In the genomic region with DNA sequence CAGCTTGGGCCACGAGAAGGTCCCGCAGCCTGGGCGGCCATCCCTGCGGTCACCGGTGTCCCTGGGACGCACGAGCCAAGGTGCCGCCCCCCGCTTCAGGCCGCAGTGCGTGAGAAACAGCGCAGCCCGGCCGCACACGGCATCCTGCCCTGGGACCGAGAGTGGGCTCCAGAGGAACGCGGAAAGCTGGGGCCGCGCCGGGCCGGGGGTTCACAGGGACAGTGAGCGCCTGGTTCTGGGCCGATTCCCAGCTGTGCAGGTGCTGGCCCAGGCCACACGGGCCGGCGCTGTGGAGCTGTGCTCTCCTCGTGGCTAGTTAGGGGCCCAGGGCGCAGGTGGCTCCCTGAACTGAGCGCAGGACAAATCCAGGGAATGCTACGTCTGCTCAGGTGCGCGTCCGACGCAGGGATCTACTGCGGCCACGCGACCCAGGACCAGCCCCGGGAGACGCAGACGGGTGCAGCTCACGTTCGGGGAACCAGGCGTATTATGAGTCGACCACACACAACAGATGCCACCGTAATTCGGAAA, we compare ENCODE assay signal across 16 cellular contexts.
"Had no signal": no experiment of that assay in that cellular context is flagged by ENCODE, and none has a peak within 500 bp of the region (broad histone marks: within the 10 kb centered on the region; RNA-seq: fewer than 3 reads in every experiment).

No MANE protein-coding gene starts in this region.

- H3K4me3 ChIP-seq: body of pancreas, ovary, tibial nerve had no signal

- H3K36me3 ChIP-seq: ovary had no signal

- H3K9me3 ChIP-seq: body of pancreas, ovary, tibial nerve had no signal

- ATAC-seq: activated naive CD4-positive, alpha-beta T cell treated with anti-CD3 and anti-CD28 coated beads, Interleukin-2, amount 50 U/mL, for 72 hours; activated T-cell treated with anti-CD3 and anti-CD28 coated beads, Interleukin-2, amount 50 U/mL, for 72 hours; body of pancreas; foreskin keratinocyte; SK-N-SH treated with all-trans-retinoic acid at 6 μM for 48 hours had no signal

- H3K4me1 ChIP-seq: body of pancreas, foreskin keratinocyte had no signal

- H3K27me3 ChIP-seq: body of pancreas, foreskin keratinocyte, ovary, tibial nerve had no signal

- H3K27ac ChIP-seq: body of pancreas, foreskin keratinocyte, ovary, tibial nerve had no signal

- DNase-seq: activated CD4-positive, alpha-beta memory T cell treated with anti-CD3 and anti-CD28 coated beads, Interleukin-2, amount 10 ng/mL, durations not matched to agents 7 days and 5 days; activated gamma-delta T cell; activated T-cell treated with anti-CD3 and anti-CD28 coated beads, Interleukin-2, amount 50 U/mL, for 72 hours; central memory CD4-positive, alpha-beta T cell; effector CD8-positive, alpha-beta T cell; foreskin keratinocyte; immature natural killer cell; stimulated activated CD4-positive, alpha-beta T cell treated with anti-CD3 and anti-CD28 coated beads, Interleukin-15, amount 100 ng/mL, for 24 hours; stimulated activated CD4-positive, alpha-beta T cell treated with anti-CD3 and anti-CD28 coated beads, Interleukin-4, amount 100 ng/mL, for 24 hours; stimulated activated naive CD4-positive, alpha-beta T cell; T1000 had no signal
